In genomic region chr13:27421101-27421881, GRCh38 we compare ENCODE assay signal across 24 cellular contexts. TPM values are rescaled to one million over a fixed set of nuclear protein-coding genes. Genes with fewer than 3 reads are reported as not detected.
A peak's percentile ranks its signal among the peaks of the same experiment; 100 is the strongest.
DNase-seq lines count a peak whose midpoint lies in the region; ATAC-seq and TF ChIP-seq lines count a peak whose summit lies in the region.
"Had no signal": no experiment of that assay in that cellular context is flagged by ENCODE, and none has a peak within 500 bp of the region (broad histone marks: within the 10 kb centered on the region; RNA-seq: fewer than 3 reads in every experiment).

No MANE protein-coding gene starts in this region.

- intact Hi-C loops in natural killer cell (cut with micrococcal nuclease), result no loop called here

- H3K4me3 Mint-ChIP-seq in natural killer cell (peak overlapping the region; percentile 54), neural crest cell (peak overlapping the region; percentile 38)
- no peak overlapping the region for H3K4me3 Mint-ChIP-seq in natural killer cell treated with Interleukin-12 subunit alpha and Interleukin-12 subunit beta and Interleukin-15 and Interleukin-18, amount 100 ng/mL, for 72 hours
- H3K4me3 Mint-ChIP-seq in effector memory CD8-positive, alpha-beta T cell, result no peak overlapping the region
- H3K4me3 Mint-ChIP-seq: GM23338, H9, HFFc6 had no signal

- ATAC-seq in natural killer cell (no peak), GM21786 (IDR thresholded peaks at IDR 0.05; ENCODE audit: unreplicated experiment) (no peak)
- ATAC-seq in natural killer cell treated with Interleukin-12 subunit alpha and Interleukin-12 subunit beta and Interleukin-15 and Interleukin-18, amount 100 ng/mL, for 72 hours, result no peak
- no peak for ATAC-seq in effector memory CD8-positive, alpha-beta T cell (replicated peaks)
- ATAC-seq: GM23338, PC-3 had no signal

- H3K27me3 Mint-ChIP-seq in natural killer cell (ENCODE audit: low read depth in 2 of 2) (peaks cover 0 to 4% of the 10 kb centered on the region in 2 donors), neural crest cell (ENCODE audit: low read depth) (peaks cover 3% of the 10 kb centered on the region)
- peaks cover 0 to 3% of the 10 kb centered on the region in 2 donors for H3K27me3 Mint-ChIP-seq in natural killer cell treated with Interleukin-12 subunit alpha and Interleukin-12 subunit beta and Interleukin-15 and Interleukin-18, amount 100 ng/mL, for 72 hours
- no peaks in the 10 kb centered on the region for H3K27me3 Mint-ChIP-seq in effector memory CD8-positive, alpha-beta T cell

- H3K27ac Mint-ChIP-seq in natural killer cell (peak overlapping the region in 1 of 2 donors; percentile 92), neural crest cell (ENCODE audit: unreplicated experiment) (no peak overlapping the region)
- peak overlapping the region in 1 of 2 donors; percentile 24 for H3K27ac Mint-ChIP-seq in natural killer cell treated with Interleukin-12 subunit alpha and Interleukin-12 subunit beta and Interleukin-15 and Interleukin-18, amount 100 ng/mL, for 72 hours
- H3K27ac Mint-ChIP-seq in effector memory CD8-positive, alpha-beta T cell, result peak overlapping the region; percentile 4 to 19
- H3K27ac Mint-ChIP-seq: GM23338, HFFc6 had no signal

- H3K36me3 Mint-ChIP-seq in natural killer cell (no peaks in the 10 kb centered on the region), neural crest cell (ENCODE audit: low read depth) (no peaks in the 10 kb centered on the region)
- H3K36me3 Mint-ChIP-seq in natural killer cell treated with Interleukin-12 subunit alpha and Interleukin-12 subunit beta and Interleukin-15 and Interleukin-18, amount 100 ng/mL, for 72 hours, result peaks cover 6% of the 10 kb centered on the region
- peaks cover 23% of the 10 kb centered on the region for H3K36me3 Mint-ChIP-seq in effector memory CD8-positive, alpha-beta T cell (ENCODE audit: insufficient read depth)

- no peaks in the 10 kb centered on the region for H3K9me3 Mint-ChIP-seq in natural killer cell
- H3K9me3 Mint-ChIP-seq in natural killer cell treated with Interleukin-12 subunit alpha and Interleukin-12 subunit beta and Interleukin-15 and Interleukin-18, amount 100 ng/mL, for 72 hours, result no peaks in the 10 kb centered on the region
- no peaks in the 10 kb centered on the region for H3K9me3 Mint-ChIP-seq in effector memory CD8-positive, alpha-beta T cell
- no peaks in the 10 kb centered on the region for H3K9me3 Mint-ChIP-seq in neural crest cell
- H3K9me3 Mint-ChIP-seq: CD4-positive, CD25-positive, alpha-beta regulatory T cell; GM23338; H9; HFFc6 had no signal

- no peak overlapping the region for H3K27ac ChIP-seq in caudate nucleus (ENCODE audit: low read depth, low read length)
- H3K27ac ChIP-seq: BLaER1, SJCRH30 had no signal

- DNase-seq in natural killer cell (no peak), neural crest cell (ENCODE audit: low read depth, low spot score) (no peak), caudate nucleus (lab: John Stamatoyannopoulos, UW) (no peak), nucleus accumbens (lab: John Stamatoyannopoulos, UW) (no peak)
- no peak for DNase-seq in natural killer cell treated with Interleukin-12 subunit alpha and Interleukin-12 subunit beta and Interleukin-15 and Interleukin-18, amount 100 ng/mL, for 72 hours (ENCODE audit: low spot score)
- DNase-seq in effector memory CD8-positive, alpha-beta T cell, result no peak
- DNase-seq: Caco-2; CD4-positive, CD25-positive, alpha-beta regulatory T cell; H9; HFFc6; KG1; MG63; NCI-H1105 treated with DMSO at 0.1 percent for 48 hours; NCI-H146; NCI-H1930; NCI-H446; NCI-H524 treated with DMSO at 0.1 percent for 48 hours; NCI-H82; NK-92 treated with Interleukin-12 subunit alpha and Interleukin-12 subunit beta, amount 100 ng/mL, for 24 hours; PC-3; SJCRH30 had no signal

- TF ChIP-seq CTCF in natural killer cell (IDR thresholded peaks at IDR 0.05) (no peak), neural crest cell (conservative IDR thresholded peaks at IDR 0.05) (no peak)

- H3K4me1 Mint-ChIP-seq in natural killer cell (peaks cover 18 to 21% of the 10 kb centered on the region in 2 donors), neural crest cell (peaks cover 14% of the 10 kb centered on the region)
- peaks cover 17 to 19% of the 10 kb centered on the region in 2 donors for H3K4me1 Mint-ChIP-seq in natural killer cell treated with Interleukin-12 subunit alpha and Interleukin-12 subunit beta and Interleukin-15 and Interleukin-18, amount 100 ng/mL, for 72 hours (ENCODE audit: low read depth in 2 of 2)
- peaks cover 11% of the 10 kb centered on the region in 2 donors for H3K4me1 Mint-ChIP-seq in effector memory CD8-positive, alpha-beta T cell (ENCODE audit: low read depth in 2 of 2)

RNA-seq across cellular contexts. Expression of gene GTF3A, which starts 3.1 kb away (rescaled TPM):
- total RNA-seq in natural killer cell, result 100 to 1,000 TPM; 129 to 132 (median 130) TPM
- 100 to 1,000 TPM; 107 to 244 TPM for total RNA-seq in natural killer cell treated with Interleukin-12 subunit alpha and Interleukin-12 subunit beta and Interleukin-15 and Interleukin-18, amount 100 ng/mL, for 72 hours
- 113 and 116 TPM in 2 replicates for total RNA-seq in neural crest cell

RNA-seq across cellular contexts. Expression of gene MTIF3, which starts 29.1 kb away (rescaled TPM):
- total RNA-seq in natural killer cell, result 10 to 100 TPM; 30.2 to 56.6 (median 36.8) TPM
- 10 to 100 TPM; 31.4 to 41.8 TPM for total RNA-seq in natural killer cell treated with Interleukin-12 subunit alpha and Interleukin-12 subunit beta and Interleukin-15 and Interleukin-18, amount 100 ng/mL, for 72 hours
- 48.5 and 54.1 TPM in 2 replicates for total RNA-seq in neural crest cell

Comparison
In these comparisons a context has a peak if more than half of its experiments do, and no peak if none do; other contexts are left out.
1. H3K4me3 Mint-ChIP-seq: peak in natural killer cell (single experiment) and neural crest cell (single experiment); none in natural killer cell treated with Interleukin-12 subunit alpha and Interleukin-12 subunit beta and Interleukin-15 and Interleukin-18, amount 100 ng/mL, for 72 hours (single experiment) and effector memory CD8-positive, alpha-beta T cell (0 of 2).